ENCODE assay signal across 16 cellular contexts in genomic region chr6:97195117-97195516, GRCh38.
DNase-seq lines count a peak whose midpoint lies in the region; ATAC-seq lines count a peak whose summit lies in the region.
"Had no signal": no experiment of that assay in that cellular context is flagged by ENCODE, and none has a peak within 500 bp of the region (broad histone marks: within the 10 kb centered on the region; RNA-seq: fewer than 3 reads in every experiment).

No MANE protein-coding gene starts in this region.

- ATAC-seq in HG03432 (IDR thresholded peaks at IDR 0.05; ENCODE audit: unreplicated experiment), result no peak
- ATAC-seq: HCT116 had no signal

- CTCF ChIA-PET in activated naive CD4-positive, alpha-beta T cell treated with anti-CD3 and anti-CD28 coated beads, Interleukin-2, amount 10 ng/mL, durations not matched to agents 7 days and 5 days (lab: Charles Lee), result no interaction called here

- H3K4me1 Mint-ChIP-seq in activated naive CD4-positive, alpha-beta T cell treated with anti-CD3 and anti-CD28 coated beads, Interleukin-2, amount 10 ng/mL, durations not matched to agents 7 days and 5 days, result no peaks in the 10 kb centered on the region
- H3K4me1 Mint-ChIP-seq: activated CD4-positive, alpha-beta memory T cell treated with anti-CD3 and anti-CD28 coated beads, Interleukin-2, amount 10 ng/mL, durations not matched to agents 7 days and 5 days had no signal

- H3K27me3 Mint-ChIP-seq in activated naive CD4-positive, alpha-beta T cell treated with anti-CD3 and anti-CD28 coated beads, Interleukin-2, amount 10 ng/mL, durations not matched to agents 7 days and 5 days, result no peaks in the 10 kb centered on the region
- H3K27me3 Mint-ChIP-seq: activated CD4-positive, alpha-beta memory T cell treated with anti-CD3 and anti-CD28 coated beads, Interleukin-2, amount 10 ng/mL, durations not matched to agents 7 days and 5 days; stimulated activated naive CD8-positive, alpha-beta T cell treated with anti-CD3 and anti-CD28 coated beads, Interleukin-15, Interleukin-2, amounts not matched to agents 100 ng/mL and 50 ng/mL, for 24 hours had no signal

- no peaks in the 10 kb centered on the region for H3K9me3 Mint-ChIP-seq in activated naive CD4-positive, alpha-beta T cell treated with anti-CD3 and anti-CD28 coated beads, Interleukin-2, amount 10 ng/mL, durations not matched to agents 7 days and 5 days
- H3K9me3 Mint-ChIP-seq: activated CD4-positive, alpha-beta memory T cell treated with anti-CD3 and anti-CD28 coated beads, Interleukin-2, amount 10 ng/mL, durations not matched to agents 7 days and 5 days; stimulated activated naive CD8-positive, alpha-beta T cell treated with anti-CD3 and anti-CD28 coated beads, Interleukin-15, Interleukin-2, amounts not matched to agents 100 ng/mL and 50 ng/mL, for 24 hours had no signal

- H3K27ac Mint-ChIP-seq in activated naive CD4-positive, alpha-beta T cell treated with anti-CD3 and anti-CD28 coated beads, Interleukin-2, amount 10 ng/mL, durations not matched to agents 7 days and 5 days, result no peak overlapping the region
- H3K27ac Mint-ChIP-seq: activated CD4-positive, alpha-beta memory T cell treated with anti-CD3 and anti-CD28 coated beads, Interleukin-2, amount 10 ng/mL, durations not matched to agents 7 days and 5 days; stimulated activated naive CD8-positive, alpha-beta T cell treated with anti-CD3 and anti-CD28 coated beads, Interleukin-15, Interleukin-2, amounts not matched to agents 100 ng/mL and 50 ng/mL, for 24 hours had no signal

- no peak overlapping the region for H3K4me3 Mint-ChIP-seq in activated naive CD4-positive, alpha-beta T cell treated with anti-CD3 and anti-CD28 coated beads, Interleukin-2, amount 10 ng/mL, durations not matched to agents 7 days and 5 days
- H3K4me3 Mint-ChIP-seq: activated CD4-positive, alpha-beta memory T cell treated with anti-CD3 and anti-CD28 coated beads, Interleukin-2, amount 10 ng/mL, durations not matched to agents 7 days and 5 days; stimulated activated naive CD8-positive, alpha-beta T cell treated with anti-CD3 and anti-CD28 coated beads, Interleukin-15, Interleukin-2, amounts not matched to agents 100 ng/mL and 50 ng/mL, for 24 hours had no signal

- peaks cover 13% of the 10 kb centered on the region for H3K36me3 Mint-ChIP-seq in activated naive CD4-positive, alpha-beta T cell treated with anti-CD3 and anti-CD28 coated beads, Interleukin-2, amount 10 ng/mL, durations not matched to agents 7 days and 5 days

- DNase-seq in DMS 273 (lab: John Stamatoyannopoulos, UW; ENCODE audit: unreplicated experiment) (peak; percentile 80), M059J (ENCODE audit: low read depth) (peak; percentile 18), amniotic epithelial cell (ENCODE audit: low read depth) (peak; percentile 6), iris pigment epithelial cell (ENCODE audit: low read depth) (peak; percentile 47), activated T-cell treated with anti-CD3 and anti-CD28 coated beads for 4 hours (no peak), SKM-1 treated with dmso at 0.1 percent for 144 hours (lab: John Stamatoyannopoulos, UW; ENCODE audit: unreplicated experiment) (no peak)
- DNase-seq in activated naive CD4-positive, alpha-beta T cell treated with anti-CD3 and anti-CD28 coated beads, Interleukin-2, amount 10 ng/mL, durations not matched to agents 7 days and 5 days, result no peak
- DNase-seq: activated CD4-positive, alpha-beta memory T cell treated with anti-CD3 and anti-CD28 coated beads, Interleukin-2, amount 10 ng/mL, durations not matched to agents 7 days and 5 days; colonic mucosa; EL; hypothalamus; NCI-H2081; spleen had no signal

Comparison
In these comparisons a context has a peak if more than half of its experiments do, and no peak if none do; other contexts are left out.
1. DNase-seq: peak in DMS 273 (single experiment), M059J (single experiment), amniotic epithelial cell (single experiment) and iris pigment epithelial cell (single experiment); none in activated naive CD4-positive, alpha-beta T cell treated with anti-CD3 and anti-CD28 coated beads, Interleukin-2, amount 10 ng/mL, durations not matched to agents 7 days and 5 days (single experiment), activated T-cell treated with anti-CD3 and anti-CD28 coated beads for 4 hours (single experiment) and SKM-1 treated with dmso at 0.1 percent for 144 hours (single experiment).